ENCODE assay signal across 2 cellular contexts in genomic region chr2:30268296-30268871, GRCh38.
A peak's percentile ranks its signal among the peaks of the same experiment; 100 is the strongest.
TF ChIP-seq lines count a peak whose summit lies in the region.

No MANE protein-coding gene starts in this region.

TF ChIP-seq in GM23338, 12 proteins besides CTCF, POLR2A, EP300 and RAD21:
- TF ChIP-seq ZNF462 (CRISPR knock-in tag; IDR thresholded peaks at IDR 0.05) (no peak), POLR2AphosphoS5 (IDR thresholded peaks at IDR 0.05; ENCODE audit: low read depth) (no peak), STAT1 (IDR thresholded peaks at IDR 0.05; ENCODE audit: unreplicated experiment) (no peak), REST (IDR thresholded peaks at IDR 0.05; ENCODE audit: unreplicated experiment) (no peak), ZNF331 (CRISPR knock-in tag; IDR thresholded peaks at IDR 0.05; ENCODE audit: low read depth) (no peak), NANOG (IDR thresholded peaks at IDR 0.05; ENCODE audit: borderline replicate concordance) (no peak), CREB1 (CRISPR knock-in tag; IDR thresholded peaks at IDR 0.05; ENCODE audit: low read depth) (no peak)
TF ChIP-seq in GM23338: peak in this region for 0.

TF ChIP-seq in K562, 482 proteins besides CTCF, POLR2A, EP300 and RAD21:
- peak; percentile 13 for TF ChIP-seq PRDM10 (IDR thresholded peaks at IDR 0.05; ENCODE audit: partially characterized antibody)
- peak; percentile 32; the same call in 1 of the 2 replicates for TF ChIP-seq HMBOX1 (IDR thresholded peaks at IDR 0.05)
- TF ChIP-seq ARNT (IDR thresholded peaks at IDR 0.05) = no peak
- no peak for TF ChIP-seq ZBTB11 (CRISPR knock-in tag; IDR thresholded peaks at IDR 0.05)
TF ChIP-seq in K562: peak in this region for 2.
